Comparison of ENCODE assay signal across 8 cellular contexts in genomic region chr17:82716383-82717181, GRCh38. TPM values are rescaled to one million over a fixed set of nuclear protein-coding genes. Genes with fewer than 3 reads are reported as not detected.
DNase-seq lines count a peak whose midpoint lies in the region; ATAC-seq and TF ChIP-seq lines count a peak whose summit lies in the region.

FN3KRP (plus strand) TSS chr17:82716706; CDS start chr17:82716756, 50 bp downstream.

- no peak for TF ChIP-seq CTCF in ovary (IDR thresholded peaks at IDR 0.05)
- TF ChIP-seq CTCF in thoracic aorta (IDR thresholded peaks at IDR 0.05), result no peak

- no peaks in the 10 kb centered on the region for H3K9me3 ChIP-seq in ovary
- H3K9me3 ChIP-seq in thoracic aorta, result no peaks in the 10 kb centered on the region

- peaks cover 15% of the 10 kb centered on the region for H3K4me1 Mint-ChIP-seq in activated naive CD8-positive, alpha-beta T cell treated with anti-CD3 and anti-CD28 coated beads, Interleukin-2, amount 10 ng/mL, durations not matched to agents 7 days and 5 days

- H3K36me3 ChIP-seq in ovary (no peaks in the 10 kb centered on the region), thoracic aorta (peaks cover 6% of the 10 kb centered on the region)

- H3K4me3 ChIP-seq in ovary (peak within 1 kb of the TSS; percentile 58), thoracic aorta (peak within 1 kb of the TSS; percentile 95)

- DNase-seq in GDM1 (lab: John Stamatoyannopoulos, UW), result peak; percentile 92
- peak; percentile 94 to 97 (median 95) for DNase-seq in NCI-H1417 (lab: John Stamatoyannopoulos, UW)
- DNase-seq in SW 1271 (lab: John Stamatoyannopoulos, UW), result peak; percentile 51 to 82
- peak; percentile 91 for DNase-seq in activated naive CD8-positive, alpha-beta T cell treated with anti-CD3 and anti-CD28 coated beads, Interleukin-2, amount 10 ng/mL, durations not matched to agents 7 days and 5 days
- peak; percentile 78 to 99 (median 94) for DNase-seq in head of caudate nucleus
- peak; percentile 92 to 97 (median 96) for DNase-seq in ovary
- DNase-seq in thoracic aorta (ENCODE audit: low spot score), result peak; percentile 86

- H3K27me3 ChIP-seq in ovary (no peaks in the 10 kb centered on the region), thoracic aorta (replicated peaks; ENCODE audit: insufficient read depth) (no peaks in the 10 kb centered on the region)

- TF ChIP-seq EP300 in ovary (IDR thresholded peaks at IDR 0.05), result no peak

- H3K27ac Mint-ChIP-seq in activated naive CD8-positive, alpha-beta T cell treated with anti-CD3 and anti-CD28 coated beads, Interleukin-2, amount 10 ng/mL, durations not matched to agents 7 days and 5 days, result peak within 1 kb of the TSS; percentile 91

- peak within 1 kb of the TSS in 1 of 2 donors; percentile 43 for H3K27ac ChIP-seq in ovary
- H3K27ac ChIP-seq in thoracic aorta, result peak within 1 kb of the TSS; percentile 28 to 43

- H3K4me1 ChIP-seq in ovary (ENCODE audit: insufficient read depth), result peaks cover 16% of the 10 kb centered on the region
- H3K4me1 ChIP-seq in thoracic aorta (ENCODE audit: control insufficient read depth in 1 of 2, low read depth in 2 of 2), result peaks cover 4 to 20% of the 10 kb centered on the region in 2 donors

- TF ChIP-seq POLR2A in ovary (IDR thresholded peaks at IDR 0.05), result peak; percentile 44

- no peaks in the 10 kb centered on the region for H3K27me3 Mint-ChIP-seq in activated naive CD8-positive, alpha-beta T cell treated with anti-CD3 and anti-CD28 coated beads, Interleukin-2, amount 10 ng/mL, durations not matched to agents 7 days and 5 days

- H3K36me3 Mint-ChIP-seq in activated naive CD8-positive, alpha-beta T cell treated with anti-CD3 and anti-CD28 coated beads, Interleukin-2, amount 10 ng/mL, durations not matched to agents 7 days and 5 days, result peaks cover 3% of the 10 kb centered on the region

- no peaks in the 10 kb centered on the region for H3K9me3 Mint-ChIP-seq in activated naive CD8-positive, alpha-beta T cell treated with anti-CD3 and anti-CD28 coated beads, Interleukin-2, amount 10 ng/mL, durations not matched to agents 7 days and 5 days

- WGBS in ovary, 3 donors, result 0% methylated on average over 42 to 86 of the region's 86 CpGs

- peak; percentile 70 for ATAC-seq in HG02588 (IDR thresholded peaks at IDR 0.05; ENCODE audit: unreplicated experiment)
- peak; percentile 88 for ATAC-seq in activated naive CD8-positive, alpha-beta T cell treated with anti-CD3 and anti-CD28 coated beads, Interleukin-2, amount 10 ng/mL, durations not matched to agents 7 days and 5 days (ENCODE audit: low read depth)
- ATAC-seq in thoracic aorta (ENCODE audit: insufficient number of reproducible peaks, low FRiP score, low read depth), result peak; percentile 80

- intact Hi-C loops in head of caudate nucleus (cut with DNase I) (loop anchor here (10.0 kb wide), 1 partner anchor 48 kb away; no protein-coding TSS in a partner anchor), ovary (cut with DNase I) (loop anchor here in 1 of 4 donors (2.0 kb wide), 1 partner anchor 18 kb away; the partner anchor contains the start of gene FN3K)

- POLR2A ChIA-PET in activated naive CD8-positive, alpha-beta T cell treated with anti-CD3 and anti-CD28 coated beads, Interleukin-2, amount 10 ng/mL, durations not matched to agents 7 days and 5 days (lab: Charles Lee), result interaction anchor here (0.6 to 2.5 kb wide), 4 partner anchors 11 to 142 kb away, joined by 3 to 13 read pairs (median 5); no protein-coding TSS in a partner anchor

- H3K4me3 Mint-ChIP-seq in activated naive CD8-positive, alpha-beta T cell treated with anti-CD3 and anti-CD28 coated beads, Interleukin-2, amount 10 ng/mL, durations not matched to agents 7 days and 5 days, result peak within 1 kb of the TSS; percentile 89

RNA-seq across cellular contexts. Expression of gene FN3KRP, which starts in this region (rescaled TPM):
- 10 to 100 TPM; 42.6 to 42.7 TPM for total RNA-seq in activated naive CD8-positive, alpha-beta T cell treated with anti-CD3 and anti-CD28 coated beads, Interleukin-2, amount 10 ng/mL, durations not matched to agents 7 days and 5 days
- total RNA-seq in ovary (10 to 100 TPM in 6 of 7 donors, 1 to 10 TPM in 1; 9.9 to 48.6 (median 39.0) TPM), thoracic aorta (10 to 100 TPM in 1 of 2 donors, 1 to 10 TPM in 1; 9.8 to 15.6 TPM)
- polyA plus RNA-seq in ovary, result 10 to 100 TPM; 37.9 to 51.5 TPM
